In the genomic region with DNA sequence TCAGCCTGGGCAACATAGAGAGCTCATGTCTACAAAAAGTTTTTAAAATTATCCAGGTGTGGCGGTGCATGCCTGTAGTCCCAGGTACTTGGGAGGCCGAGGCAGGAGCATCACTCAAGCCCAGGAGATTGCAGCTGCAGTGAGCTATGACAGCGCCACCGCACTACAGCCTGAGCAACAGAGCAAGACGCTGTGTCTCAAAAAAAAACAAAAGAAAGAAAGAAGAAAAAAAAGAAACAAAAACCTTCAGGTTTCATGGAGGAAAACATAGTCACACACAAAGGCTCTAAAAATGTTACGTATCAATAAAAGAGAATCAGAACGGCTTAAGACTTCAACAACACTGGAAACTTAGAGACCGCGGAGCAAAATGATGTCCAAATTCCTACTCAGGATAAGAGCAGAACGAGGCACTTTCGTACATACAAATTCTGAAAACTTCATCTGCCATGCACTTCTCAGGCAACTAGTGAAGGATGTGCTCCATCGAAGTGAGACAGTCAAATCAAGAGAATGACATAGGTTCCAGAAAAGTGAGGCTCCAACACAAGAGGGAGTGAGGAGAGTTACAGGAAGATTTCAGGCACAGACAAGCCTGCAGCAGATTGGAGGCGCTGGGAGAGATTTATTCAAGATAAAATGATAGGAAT, we compare ENCODE assay signal across 13 cellular contexts. TPM values are rescaled to one million over a fixed set of nuclear protein-coding genes. Genes with fewer than 3 reads are reported as not detected.
DNase-seq lines count a peak whose midpoint lies in the region; ATAC-seq, FAIRE-seq and TF ChIP-seq lines count a peak whose summit lies in the region.
"Had no signal": no experiment of that assay in that cellular context is flagged by ENCODE, and none has a peak within 500 bp of the region (broad histone marks: within the 10 kb centered on the region; RNA-seq: fewer than 3 reads in every experiment).

No MANE protein-coding gene starts in this region.

- H3K27me3 Mint-ChIP-seq in T-helper 2 cell treated with Interferon-gamma antibody and Interleukin-4, amounts not matched to agents 5 μg/mL and 100 μg/mL, for 36 hours (ENCODE audit: low read depth), result no peaks in the 10 kb centered on the region
- H3K27me3 Mint-ChIP-seq in IgD-negative memory B cell (peaks cover 1% of the 10 kb centered on the region), brain (peaks cover 11% of the 10 kb centered on the region), osteocyte (ENCODE audit: unreplicated experiment) (no peaks in the 10 kb centered on the region)

- peaks cover 47% of the 10 kb centered on the region for H3K4me1 Mint-ChIP-seq in T-helper 2 cell treated with Interferon-gamma antibody and Interleukin-4, amounts not matched to agents 5 μg/mL and 100 μg/mL, for 36 hours (ENCODE audit: low read depth)
- H3K4me1 Mint-ChIP-seq in IgD-negative memory B cell (peaks cover 44 to 53% (median 44%) of the 10 kb centered on the region in 3 donors), brain (peaks cover 55% of the 10 kb centered on the region), osteocyte (ENCODE audit: unreplicated experiment) (peaks cover 56% of the 10 kb centered on the region)

- ATAC-seq in HG03354 (IDR thresholded peaks at IDR 0.05; ENCODE audit: poor library complexity, severe bottlenecking, unreplicated experiment), result no peak
- ATAC-seq: gastroesophageal sphincter had no signal

- no peak for DNase-seq in T-helper 2 cell treated with Interferon-gamma antibody and Interleukin-4, amounts not matched to agents 5 μg/mL and 100 μg/mL, for 36 hours (ENCODE audit: low spot score)
- DNase-seq in T-helper 2 cell, result no peak
- DNase-seq in osteocyte (ENCODE audit: extremely low spot score, unreplicated experiment), result no peak
- no peak for DNase-seq in HTR-8/SVneo (ENCODE audit: insufficient read length, low spot score)
- no peak for DNase-seq in activated CD8-positive, alpha-beta memory T cell treated with anti-CD3 and anti-CD28 coated beads, Interleukin-2, amount 50 U/mL, for 48 hours
- DNase-seq: adrenal gland; GOT3; kidney; NK-92 treated with Interleukin-12 subunit alpha and Interleukin-12 subunit beta, amount 100 ng/mL, for 24 hours had no signal

- peaks cover 6% of the 10 kb centered on the region for H3K36me3 Mint-ChIP-seq in T-helper 2 cell treated with Interferon-gamma antibody and Interleukin-4, amounts not matched to agents 5 μg/mL and 100 μg/mL, for 36 hours (ENCODE audit: low read depth)
- H3K36me3 Mint-ChIP-seq in IgD-negative memory B cell (no peaks in the 10 kb centered on the region), brain (no peaks in the 10 kb centered on the region), osteocyte (ENCODE audit: unreplicated experiment) (no peaks in the 10 kb centered on the region)

- H3K4me3 Mint-ChIP-seq in T-helper 2 cell treated with Interferon-gamma antibody and Interleukin-4, amounts not matched to agents 5 μg/mL and 100 μg/mL, for 36 hours, result peak overlapping the region; percentile 10
- H3K4me3 Mint-ChIP-seq in IgD-negative memory B cell (peak overlapping the region; percentile 3 to 84 (median 68)), brain (peak overlapping the region in 3 of 5 experiments; percentile 18 to 65 (median 19)), osteocyte (ENCODE audit: unreplicated experiment) (no peak overlapping the region)

- H3K9me3 Mint-ChIP-seq in T-helper 2 cell treated with Interferon-gamma antibody and Interleukin-4, amounts not matched to agents 5 μg/mL and 100 μg/mL, for 36 hours, result no peaks in the 10 kb centered on the region
- H3K9me3 Mint-ChIP-seq in IgD-negative memory B cell (no peaks in the 10 kb centered on the region), brain (peaks cover 0 to 3% (median 0%) of the 10 kb centered on the region in 5 experiments), osteocyte (ENCODE audit: unreplicated experiment) (no peaks in the 10 kb centered on the region)

- no peak for TF ChIP-seq CTCF in brain (conservative IDR thresholded peaks at IDR 0.05)
- no peak for TF ChIP-seq CTCF in osteocyte (IDR thresholded peaks at IDR 0.05)

- no peak for FAIRE-seq in HTR-8/SVneo (lab: Jason Lieb, UNC)
- FAIRE-seq: kidney had no signal

- no peak overlapping the region for H3K27ac Mint-ChIP-seq in T-helper 2 cell treated with Interferon-gamma antibody and Interleukin-4, amounts not matched to agents 5 μg/mL and 100 μg/mL, for 36 hours
- H3K27ac Mint-ChIP-seq in IgD-negative memory B cell (peak overlapping the region in 2 of 3 donors; percentile 7 to 81), brain (peak overlapping the region in 3 of 5 experiments; percentile 15 to 41 (median 15)), osteocyte (ENCODE audit: unreplicated experiment) (peak overlapping the region; percentile 56)

RNA-seq across cellular contexts. Expression of a gene that starts 4.4 kb away (rescaled TPM):
- polyA plus RNA-seq in IgD-negative memory B cell (55.3 TPM), brain (ENCODE audit: insufficient read depth, low read depth, low replicate concordance) (203 TPM)
- 839 and 856 TPM in 2 replicates for total RNA-seq in osteocyte

RNA-seq across cellular contexts. Expression of a gene that starts 4.7 kb away (rescaled TPM):
- polyA plus RNA-seq in IgD-negative memory B cell, result 134 TPM
- polyA plus RNA-seq in brain (ENCODE audit: insufficient read depth, low read depth, low replicate concordance), result 266 TPM
- 547 and 557 TPM in 2 replicates for total RNA-seq in osteocyte

RNA-seq across cellular contexts. Expression of a gene that starts 45.0 kb away (rescaled TPM):
- polyA plus RNA-seq in IgD-negative memory B cell (21.9 TPM), brain (ENCODE audit: insufficient read depth, low read depth, low replicate concordance) (16.2 TPM)
- 54.5 and 70.1 TPM in 2 replicates for total RNA-seq in osteocyte
